In genomic region chr13:51523082-51523518, GRCh38 we compare ENCODE assay signal across 8 cellular contexts.
DNase-seq lines count a peak whose midpoint lies in the region; ATAC-seq and TF ChIP-seq lines count a peak whose summit lies in the region.

No MANE protein-coding gene starts in this region.

- no peak for TF ChIP-seq CTCF in BE2C (IDR thresholded peaks at IDR 0.05; ENCODE audit: low read depth, low read length)
- no peak for TF ChIP-seq CTCF in lower lobe of right lung (IDR thresholded peaks at IDR 0.05)
- no peak for TF ChIP-seq CTCF in MM.1S (IDR thresholded peaks at IDR 0.05; ENCODE audit: low read length)

- no peak overlapping the region for H3K9ac ChIP-seq in MM.1S (ENCODE audit: low read length)

- H3K9me3 Mint-ChIP-seq in activated naive CD4-positive, alpha-beta T cell treated with anti-CD3 and anti-CD28 coated beads for 36 hours = no peaks in the 10 kb centered on the region

- peaks cover 4% of the 10 kb centered on the region for H3K4me1 ChIP-seq in BE2C
- no peaks in the 10 kb centered on the region for H3K4me1 ChIP-seq in lower lobe of right lung
- no peaks in the 10 kb centered on the region for H3K4me1 ChIP-seq in MM.1S (ENCODE audit: low read length)

- DNase-seq in BE2C = peak; percentile 66
- DNase-seq in MV-4-11 (lab: John Stamatoyannopoulos, UW) = peak; percentile 58
- peak; percentile 12 for DNase-seq in activated naive CD4-positive, alpha-beta T cell treated with anti-CD3 and anti-CD28 coated beads for 36 hours
- DNase-seq in lower lobe of right lung = no peak
- no peak for DNase-seq in MM.1S
- no peak for DNase-seq in NCI-H2081 treated with DMSO at 0.1 percent for 48 hours (lab: John Stamatoyannopoulos, UW)
- DNase-seq in NCI-H748 treated with DMSO at 0.1 percent for 48 hours (lab: John Stamatoyannopoulos, UW) = no peak

- no peak overlapping the region for H2AFZ ChIP-seq in MM.1S (ENCODE audit: low read length)

- H3K27ac Mint-ChIP-seq in activated naive CD4-positive, alpha-beta T cell treated with anti-CD3 and anti-CD28 coated beads for 36 hours = no peak overlapping the region

- H3K36me3 Mint-ChIP-seq in activated naive CD4-positive, alpha-beta T cell treated with anti-CD3 and anti-CD28 coated beads for 36 hours (ENCODE audit: low read depth) = no peaks in the 10 kb centered on the region

- H3F3A ChIP-seq in MM.1S (ENCODE audit: insufficient read depth, low read length) = no peaks in the 10 kb centered on the region

- no peak overlapping the region for H3K4me3 Mint-ChIP-seq in activated naive CD4-positive, alpha-beta T cell treated with anti-CD3 and anti-CD28 coated beads for 36 hours

- H3K27me3 ChIP-seq in BE2C (no peaks in the 10 kb centered on the region), lower lobe of right lung (ENCODE audit: low read depth) (no peaks in the 10 kb centered on the region), MM.1S (replicated peaks; ENCODE audit: insufficient read depth, low read length) (no peaks in the 10 kb centered on the region)

- no peaks in the 10 kb centered on the region for H3K27me3 Mint-ChIP-seq in activated naive CD4-positive, alpha-beta T cell treated with anti-CD3 and anti-CD28 coated beads for 36 hours (ENCODE audit: low read depth)

- peaks cover 15% of the 10 kb centered on the region for H3K4me1 Mint-ChIP-seq in activated naive CD4-positive, alpha-beta T cell treated with anti-CD3 and anti-CD28 coated beads for 36 hours (ENCODE audit: low read depth)

- no peak overlapping the region for H3K4me2 ChIP-seq in MM.1S (ENCODE audit: low read depth, low read length)

- ATAC-seq in lower lobe of right lung = peak; percentile 30 to 51
- ATAC-seq in HG03108 (IDR thresholded peaks at IDR 0.05; ENCODE audit: unreplicated experiment) = no peak

- no peaks in the 10 kb centered on the region for H3K79me2 ChIP-seq in MM.1S (ENCODE audit: low read length)

- no peak overlapping the region for H3K27ac ChIP-seq in lower lobe of right lung
- H3K27ac ChIP-seq in MM.1S (ENCODE audit: low read length) = no peak overlapping the region

- no peaks in the 10 kb centered on the region for H3K9me3 ChIP-seq in BE2C
- no peaks in the 10 kb centered on the region for H3K9me3 ChIP-seq in lower lobe of right lung
- H3K9me3 ChIP-seq in MM.1S (replicated peaks; ENCODE audit: insufficient read depth, low read length) = no peaks in the 10 kb centered on the region

- CTCF ChIA-PET in activated naive CD4-positive, alpha-beta T cell treated with anti-CD3 and anti-CD28 coated beads for 36 hours (lab: Charles Lee) = no interaction called here

- H4K20me1 ChIP-seq in MM.1S (ENCODE audit: insufficient read depth, low read length) = no peaks in the 10 kb centered on the region

- H3K36me3 ChIP-seq in BE2C (no peaks in the 10 kb centered on the region), lower lobe of right lung (no peaks in the 10 kb centered on the region), MM.1S (replicated peaks; ENCODE audit: insufficient read depth, low read length) (no peaks in the 10 kb centered on the region)

- intact Hi-C loops in activated naive CD4-positive, alpha-beta T cell treated with anti-CD3 and anti-CD28 coated beads for 36 hours (cut with micrococcal nuclease) = no loop called here
- intact Hi-C loops in lower lobe of right lung (cut with DNase I) = no loop called here

- H3K9me2 ChIP-seq in MM.1S (replicated peaks; ENCODE audit: insufficient read depth, low read length) = no peaks in the 10 kb centered on the region

- no peak overlapping the region for H3K4me3 ChIP-seq in BE2C (ENCODE audit: low read depth, low read length)
- H3K4me3 ChIP-seq in lower lobe of right lung = no peak overlapping the region
- H3K4me3 ChIP-seq in MM.1S (ENCODE audit: low read length) = no peak overlapping the region

Comparison
In these comparisons a context has a peak if more than half of its experiments do, and no peak if none do; other contexts are left out.
1. DNase-seq: peak in BE2C (single experiment), MV-4-11 (single experiment) and activated naive CD4-positive, alpha-beta T cell treated with anti-CD3 and anti-CD28 coated beads for 36 hours (single experiment); none in lower lobe of right lung (single experiment), MM.1S (single experiment), NCI-H2081 treated with DMSO at 0.1 percent for 48 hours (single experiment) and NCI-H748 treated with DMSO at 0.1 percent for 48 hours (single experiment).